ENCODE assay signal across 8 cellular contexts in genomic region chr16:351804-352520, GRCh38. TPM values are rescaled to one million over a fixed set of nuclear protein-coding genes. Genes with fewer than 3 reads are reported as not detected.
DNase-seq lines count a peak whose midpoint lies in the region; ATAC-seq lines count a peak whose summit lies in the region.

No MANE protein-coding gene starts in this region.

- H3K9me3 ChIP-seq in muscle layer of colon (ENCODE audit: low read length): no peaks in the 10 kb centered on the region

- no peaks in the 10 kb centered on the region for H3K27me3 Mint-ChIP-seq in activated CD4-positive, alpha-beta T cell treated with anti-CD3 and anti-CD28 coated beads for 36 hours

- no peaks in the 10 kb centered on the region for H3K9me3 Mint-ChIP-seq in activated CD4-positive, alpha-beta T cell treated with anti-CD3 and anti-CD28 coated beads for 36 hours (ENCODE audit: low read depth)

- H3K27ac ChIP-seq in muscle layer of colon (ENCODE audit: low read depth, low read length): no peak overlapping the region

- no peaks in the 10 kb centered on the region for H3K27me3 ChIP-seq in muscle layer of colon (ENCODE audit: control insufficient read depth in 1 of 2, insufficient read depth in 2 of 2, low read length in 2 of 2)

- intact Hi-C loops in activated CD4-positive, alpha-beta T cell treated with anti-CD3 and anti-CD28 coated beads for 36 hours (cut with DNase I, micrococcal nuclease): loop anchor here (1.0 to 2.0 kb wide), 13 partner anchors 18 to 619 kb away; partner anchors contain the start of genes CAPN15 (in 1 of the 2), CHTF18 (in 1 of the 2), DECR2 (in 1 of the 2) and LMF1 (in 1 of the 2)

- peaks cover 10% of the 10 kb centered on the region for H3K36me3 Mint-ChIP-seq in activated CD4-positive, alpha-beta T cell treated with anti-CD3 and anti-CD28 coated beads for 36 hours (ENCODE audit: low read depth)

- H3K4me3 Mint-ChIP-seq in activated CD4-positive, alpha-beta T cell treated with anti-CD3 and anti-CD28 coated beads for 36 hours: peak overlapping the region; percentile 80

- H3K4me1 ChIP-seq in muscle layer of colon (ENCODE audit: insufficient read depth, low read length): peaks cover 4% of the 10 kb centered on the region

- peaks cover 6% of the 10 kb centered on the region for H3K36me3 ChIP-seq in muscle layer of colon (ENCODE audit: insufficient read depth, low read length)

- POLR2A ChIA-PET in activated CD4-positive, alpha-beta T cell treated with anti-CD3 and anti-CD28 coated beads for 36 hours (lab: Charles Lee): interaction anchor here (0.5 kb wide), 1 partner anchor 13 kb away, joined by 5 read pairs; no protein-coding TSS in a partner anchor

- H3K4me3 ChIP-seq in muscle layer of colon (ENCODE audit: low read depth in 1 of 2, low read length in 2 of 2): peak overlapping the region; percentile 36 to 56

- peak overlapping the region; percentile 79 for H3K27ac Mint-ChIP-seq in activated CD4-positive, alpha-beta T cell treated with anti-CD3 and anti-CD28 coated beads for 36 hours

- H3K9ac ChIP-seq in muscle layer of colon (ENCODE audit: low read length): no peak overlapping the region

- ATAC-seq in activated CD4-positive, alpha-beta T cell treated with anti-CD3 and anti-CD28 coated beads for 36 hours: peak; percentile 27
- ATAC-seq in HG02642 (IDR thresholded peaks at IDR 0.05; ENCODE audit: poor library complexity, unreplicated experiment): peak; percentile 35

- peak; percentile 51 for DNase-seq in activated CD4-positive, alpha-beta T cell treated with anti-CD3 and anti-CD28 coated beads for 36 hours
- no peak for DNase-seq in activated CD4-positive, alpha-beta T cell treated with anti-CD3 and anti-CD28 coated beads for 1 hour
- DNase-seq in RPMI7951 (ENCODE audit: low read depth) (peak; percentile 17), NCI-H2196 (lab: John Stamatoyannopoulos, UW; ENCODE audit: unreplicated experiment) (no peak), GOT3 (lab: John Stamatoyannopoulos, UW) (no peak)
- peak; percentile 34 for DNase-seq in effector CD4-positive, alpha-beta T cell

- H3K4me1 Mint-ChIP-seq in activated CD4-positive, alpha-beta T cell treated with anti-CD3 and anti-CD28 coated beads for 36 hours: peaks cover 52% of the 10 kb centered on the region

- CTCF ChIA-PET in activated CD4-positive, alpha-beta T cell treated with anti-CD3 and anti-CD28 coated beads for 36 hours (lab: Charles Lee): interaction anchor here (0.6 to 1.9 kb wide), 2 partner anchors 14 to 122 kb away, joined by 3 to 4 read pairs; no protein-coding TSS in a partner anchor

RNA-seq across cellular contexts. Expression of gene AXIN1, which starts 0.6 kb away (rescaled TPM):
- 10 to 100 TPM; 20.0 to 23.8 TPM for total RNA-seq in activated CD4-positive, alpha-beta T cell treated with anti-CD3 and anti-CD28 coated beads for 36 hours
- 5.8 and 8.3 TPM in 2 replicates for total RNA-seq in RPMI7951 (2014; rRNA removed; shearing (Covaris generic))

RNA-seq across cellular contexts. Expression of gene MRPL28, which starts 18.4 kb away (rescaled TPM):
- total RNA-seq in activated CD4-positive, alpha-beta T cell treated with anti-CD3 and anti-CD28 coated beads for 36 hours: 10 to 100 TPM; 90.2 to 94.4 TPM
- total RNA-seq in RPMI7951 (2014; rRNA removed; shearing (Covaris generic)): 119 and 138 TPM in 2 replicates

RNA-seq across cellular contexts. Expression of gene PGAP6, which starts 29.8 kb away (rescaled TPM):
- 10 to 100 TPM; 22.9 to 40.8 TPM for total RNA-seq in activated CD4-positive, alpha-beta T cell treated with anti-CD3 and anti-CD28 coated beads for 36 hours
- 20.2 and 25.8 TPM in 2 replicates for total RNA-seq in RPMI7951 (2014; rRNA removed; shearing (Covaris generic))

RNA-seq across cellular contexts. Expression of gene NME4, which starts 45.0 kb away (rescaled TPM):
- 10 to 100 TPM; 55.9 to 72.1 TPM for total RNA-seq in activated CD4-positive, alpha-beta T cell treated with anti-CD3 and anti-CD28 coated beads for 36 hours
- total RNA-seq in RPMI7951 (2014; rRNA removed; shearing (Covaris generic)): 72.3 and 76.0 TPM in 2 replicates

RNA-seq across cellular contexts. Expression of gene DECR2, which starts 49.7 kb away (rescaled TPM):
- 10 to 100 TPM; 11.5 to 13.0 TPM for total RNA-seq in activated CD4-positive, alpha-beta T cell treated with anti-CD3 and anti-CD28 coated beads for 36 hours
- total RNA-seq in RPMI7951 (2014; rRNA removed; shearing (Covaris generic)): 8.9 and 10.1 TPM in 2 replicates

Comparison
In these comparisons a context has a peak if more than half of its experiments do, and no peak if none do; other contexts are left out.
1. DNase-seq: peak in activated CD4-positive, alpha-beta T cell treated with anti-CD3 and anti-CD28 coated beads for 36 hours (single experiment), RPMI7951 (single experiment) and effector CD4-positive, alpha-beta T cell (single experiment); none in activated CD4-positive, alpha-beta T cell treated with anti-CD3 and anti-CD28 coated beads for 1 hour (single experiment), NCI-H2196 (single experiment) and GOT3 (single experiment).